8 cellular contexts compared by ENCODE assay signal in the genomic region with DNA sequence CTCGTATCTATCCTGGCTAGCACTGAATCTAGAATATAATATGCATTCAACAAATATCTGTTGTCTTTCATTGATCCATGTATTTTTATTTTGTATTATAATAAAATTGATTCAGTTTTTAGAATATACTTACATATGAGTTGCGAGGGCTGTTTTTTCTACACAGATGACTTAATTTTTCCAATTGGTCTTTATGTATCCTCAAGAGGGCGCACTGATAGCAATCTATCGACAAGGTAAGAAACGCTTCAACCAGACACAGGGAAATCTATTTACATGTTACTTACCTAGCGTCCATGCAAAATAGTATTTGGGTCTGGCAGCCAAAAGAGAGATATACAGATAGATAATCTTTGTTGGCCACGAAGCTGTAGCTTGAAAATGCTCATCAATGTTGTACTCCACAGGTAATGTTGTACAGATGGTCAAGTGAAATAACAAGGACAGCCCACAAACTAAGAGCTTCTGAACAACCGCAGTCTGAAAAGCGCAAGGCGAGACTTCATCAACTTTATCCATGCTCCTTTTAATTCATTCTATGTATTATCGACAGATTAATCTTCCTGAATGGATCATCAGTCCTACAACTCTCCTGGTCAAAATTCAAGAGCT. TPM values are rescaled to one million over a fixed set of nuclear protein-coding genes. Genes with fewer than 3 reads are reported as not detected.
DNase-seq lines count a peak whose midpoint lies in the region; ATAC-seq and TF ChIP-seq lines count a peak whose summit lies in the region.

No MANE protein-coding gene starts in this region.

- H3K27ac ChIP-seq in C4-2B (no peak overlapping the region), GM23248 (no peak overlapping the region), lower lobe of right lung (no peak overlapping the region)

- H3K9ac ChIP-seq in GM23248: no peak overlapping the region

- H3K36me3 ChIP-seq in GM23248 (ENCODE audit: low read depth) (peaks cover 28% of the 10 kb centered on the region), lower lobe of right lung (no peaks in the 10 kb centered on the region)

- no peaks in the 10 kb centered on the region for H3K27me3 ChIP-seq in GM23248 (replicated peaks; ENCODE audit: insufficient read depth)
- H3K27me3 ChIP-seq in lower lobe of right lung (ENCODE audit: low read depth): no peaks in the 10 kb centered on the region

- CTCF ChIA-PET in MCF 10A (lab: Yijun Ruan, JAX): interaction anchor here (0.5 to 10.6 kb wide), 32 partner anchors 9 to 677 kb away, joined by 3 to 137 read pairs (median 4); partner anchors contain the start of gene MBOAT2

- WGBS in GM23248 (ENCODE audit: low coverage in 1 of 2, low lambda C conversion rate in 2 of 2, missing lambda C conversion rate in 2 of 2), 2 experiments: 55 to 62% methylated on average over 11 of the region's 11 CpGs

- no peaks in the 10 kb centered on the region for H4K20me1 ChIP-seq in GM23248 (ENCODE audit: insufficient read depth)

- no peaks in the 10 kb centered on the region for H3K4me1 ChIP-seq in GM23248 (ENCODE audit: insufficient read depth)
- H3K4me1 ChIP-seq in lower lobe of right lung: no peaks in the 10 kb centered on the region

- TF ChIP-seq CTCF in C4-2B (conservative IDR thresholded peaks at IDR 0.05): peak; percentile 78
- peak; percentile 51 for TF ChIP-seq CTCF in MCF 10A (IDR thresholded peaks at IDR 0.05; ENCODE audit: unreplicated experiment)
- TF ChIP-seq CTCF in lower lobe of right lung (IDR thresholded peaks at IDR 0.05): peak; percentile 53

- no peaks in the 10 kb centered on the region for H3K4me1 Mint-ChIP-seq in MCF 10A (ENCODE audit: insufficient read depth, unreplicated experiment)

- H3K9me3 ChIP-seq in GM23248 (ENCODE audit: low read depth) (no peaks in the 10 kb centered on the region), lower lobe of right lung (no peaks in the 10 kb centered on the region)

- peak; percentile 82 for DNase-seq in GM23248
- peak; percentile 36 for DNase-seq in NCI-H2227 treated with DMSO at 0.1 percent for 48 hours (lab: John Stamatoyannopoulos, UW)
- DNase-seq in MCF 10A (ENCODE audit: unreplicated experiment): peak; percentile 61
- DNase-seq in lower lobe of right lung: no peak
- DNase-seq in HK-2 (ENCODE audit: unreplicated experiment): no peak
- DNase-seq in UCSD-AML1 (lab: John Stamatoyannopoulos, UW; ENCODE audit: unreplicated experiment): no peak
- no peak for DNase-seq in activated CD4-positive, alpha-beta T cell treated with anti-CD3 and anti-CD28 coated beads for 1 hour

- no peaks in the 10 kb centered on the region for H3K9me3 Mint-ChIP-seq in MCF 10A (ENCODE audit: unreplicated experiment)

- no peaks in the 10 kb centered on the region for H3K79me2 ChIP-seq in GM23248 (ENCODE audit: insufficient read depth)

- no TSS peak for BruUV-seq in MCF 10A (replicated peaks; lab: Mats Ljungman, UMichigan)

- peak in 1 of 2 donors; percentile 53 for ATAC-seq in lower lobe of right lung

- 0 out of 2 replicates have a peak, but pooled peaks cover 5% of the 10 kb centered on the region for H3F3A ChIP-seq in GM23248 (ENCODE audit: insufficient read depth)

- H3K9me2 ChIP-seq in GM23248 (ENCODE audit: insufficient read depth): no peaks in the 10 kb centered on the region

- no peak overlapping the region for H3K4me3 Mint-ChIP-seq in MCF 10A (ENCODE audit: unreplicated experiment)

- peaks cover 8% of the 10 kb centered on the region for H3K36me3 Mint-ChIP-seq in MCF 10A (ENCODE audit: insufficient read depth, unreplicated experiment)

- H2AFZ ChIP-seq in GM23248: no peak overlapping the region

- H3K4me3 ChIP-seq in GM23248 (no peak overlapping the region), lower lobe of right lung (no peak overlapping the region)

- no peaks in the 10 kb centered on the region for H3K27me3 Mint-ChIP-seq in MCF 10A (ENCODE audit: insufficient read depth, unreplicated experiment)

- no peak overlapping the region for H3K27ac Mint-ChIP-seq in MCF 10A (ENCODE audit: low read depth, unreplicated experiment)

- POLR2A ChIA-PET in MCF 10A (lab: Yijun Ruan, JAX): interaction anchor here (0.9 to 1.5 kb wide), 6 partner anchors 11 to 270 kb away, joined by 3 to 7 read pairs (median 4); partner anchors contain the start of gene KIDINS220

- intact Hi-C loops in MCF 10A (cut with micrococcal nuclease): loop anchor here (1.0 to 10.0 kb wide), 4 partner anchors 129 to 462 kb away; partner anchors contain the start of gene MBOAT2
- intact Hi-C loops in lower lobe of right lung (cut with DNase I): no loop called here

- in situ Hi-C loops in GM23248 (cut with MboI): loop anchor here (10.0 kb wide), 1 partner anchor 252 kb away; no protein-coding TSS in a partner anchor

- H3K4me2 ChIP-seq in GM23248 (ENCODE audit: unreplicated experiment): no peak overlapping the region

RNA-seq across cellular contexts. Expression of gene KIDINS220, which starts 35.5 kb away (rescaled TPM):
- total RNA-seq in GM23248 (2014; rRNA removed; shearing (Covaris generic)): 52.2 and 76.4 TPM in 2 replicates
- polyA plus RNA-seq in GM23248 (2016; fragmentation: Nextera tagmentation; extraction: Ambion mirVana): 23.4 and 25.0 TPM in 2 replicates
- total RNA-seq in MCF 10A (2022): 41.8 and 42.3 TPM in 2 replicates
- 69.3 TPM for total RNA-seq in lower lobe of right lung

Comparison
In these comparisons a context has a peak if more than half of its experiments do, and no peak if none do; other contexts are left out.
1. DNase-seq: peak in GM23248 (single experiment), NCI-H2227 treated with DMSO at 0.1 percent for 48 hours (single experiment) and MCF 10A (single experiment); none in lower lobe of right lung (single experiment), HK-2 (single experiment), UCSD-AML1 (single experiment) and activated CD4-positive, alpha-beta T cell treated with anti-CD3 and anti-CD28 coated beads for 1 hour (single experiment).
2. Peak in every context shown above with its lines, with median percentiles within 50 percentile points of each other: CTCF ChIP-seq.